ENCODE assay signal across 23 cellular contexts in the genomic region with DNA sequence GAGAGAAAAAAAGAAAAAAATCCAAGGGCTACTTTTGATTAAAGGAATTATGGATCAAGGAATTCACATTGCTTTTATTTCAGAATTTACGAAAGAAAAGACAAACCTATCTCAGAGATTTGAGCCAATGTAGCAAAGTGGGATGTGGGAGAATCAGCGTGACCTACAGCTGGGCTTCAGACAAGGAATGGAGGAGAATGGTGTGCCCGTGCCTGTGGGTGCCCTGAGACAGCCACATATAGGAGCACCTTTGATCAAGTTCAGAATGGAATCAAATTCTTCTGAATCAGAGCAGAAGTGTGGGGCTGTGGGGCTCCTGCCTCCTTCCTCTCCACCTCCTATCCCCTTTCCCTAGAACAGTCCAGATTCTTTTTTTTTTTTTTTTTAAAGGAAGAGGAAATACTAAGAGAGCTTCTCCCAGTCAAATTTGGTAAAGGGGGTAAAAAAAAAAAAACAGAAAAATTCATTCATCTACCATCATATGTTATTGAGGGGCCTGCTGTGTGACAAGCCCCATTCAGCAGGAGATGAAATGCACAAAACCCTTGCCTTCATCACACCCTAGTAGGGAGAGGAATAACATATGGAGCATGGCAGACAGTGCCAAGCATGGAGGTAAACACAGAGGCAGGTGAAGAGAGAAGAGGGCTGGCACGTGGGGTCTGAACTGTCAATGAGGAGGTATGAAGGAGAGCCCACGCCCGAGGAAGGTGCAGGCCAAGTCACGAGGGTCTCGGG. TPM values are rescaled to one million over a fixed set of nuclear protein-coding genes. Genes with fewer than 3 reads are reported as not detected.
"Had no signal": no experiment of that assay in that cellular context is flagged by ENCODE, and none has a peak within 500 bp of the region (broad histone marks: within the 10 kb centered on the region; RNA-seq: fewer than 3 reads in every experiment).

No MANE protein-coding gene starts in this region.

- H3K9me3 ChIP-seq: sigmoid colon, upper lobe of left lung had no signal

- H3K27ac ChIP-seq: hepatocyte, left ventricle myocardium inferior, sigmoid colon, upper lobe of left lung had no signal

- H3K4me2 ChIP-seq: hepatocyte, smooth muscle cell had no signal

- H2AFZ ChIP-seq: hepatocyte had no signal

- ATAC-seq: naive thymus-derived CD4-positive, alpha-beta T cell; WTC11 had no signal

- DNase-seq: activated naive CD4-positive, alpha-beta T cell; activated naive CD8-positive, alpha-beta T cell treated with anti-CD3 and anti-CD28 coated beads, Interleukin-2, amount 10 ng/mL, durations not matched to agents 7 days and 5 days; activated T-cell treated with anti-CD3 and anti-CD28 coated beads, Interleukin-2, amount 50 U/mL, for 1 hour; amygdala; effector CD8-positive, alpha-beta T cell; erythroblast; foreskin melanocyte; kidney glomerular epithelial cell; left ventricle myocardium inferior; naive thymus-derived CD4-positive, alpha-beta T cell; sigmoid colon; stimulated activated CD4-positive, alpha-beta T cell treated with anti-CD3 and anti-CD28 coated beads, Interleukin-2, amount 100 ng/mL, for 48 hours; stimulated activated CD8-positive, alpha-beta memory T cell treated with anti-CD3 and anti-CD28 coated beads, Interleukin-4, amount 100 ng/mL, for 48 hours; stimulated activated naive CD4-positive, alpha-beta T cell treated with Interleukin-2 at 50 U/mL for 16 hours; SW 1271; upper lobe of left lung had no signal

- H3K4me3 Mint-ChIP-seq: activated naive CD8-positive, alpha-beta T cell treated with anti-CD3 and anti-CD28 coated beads, Interleukin-2, amount 10 ng/mL, durations not matched to agents 7 days and 5 days; dendritic cell treated with granulocyte-macrophage colony-stimulating factor and Interleukin-4, amounts not matched to agents 40 ng/mL and 50 ng/mL, for 4 days; naive thymus-derived CD4-positive, alpha-beta T cell; neural crest cell; T-helper 2 cell treated with Interferon-gamma antibody and Interleukin-4, amounts not matched to agents 5 μg/mL and 100 μg/mL, for 36 hours; WTC11 had no signal

- H3K27ac Mint-ChIP-seq: activated naive CD8-positive, alpha-beta T cell treated with anti-CD3 and anti-CD28 coated beads, Interleukin-2, amount 10 ng/mL, durations not matched to agents 7 days and 5 days; dendritic cell treated with granulocyte-macrophage colony-stimulating factor and Interleukin-4, amounts not matched to agents 40 ng/mL and 50 ng/mL, for 4 days; naive thymus-derived CD4-positive, alpha-beta T cell; T-helper 2 cell treated with Interferon-gamma antibody and Interleukin-4, amounts not matched to agents 5 μg/mL and 100 μg/mL, for 36 hours; WTC11 had no signal

- H3K9me3 Mint-ChIP-seq: T-helper 2 cell treated with Interferon-gamma antibody and Interleukin-4, amounts not matched to agents 5 μg/mL and 100 μg/mL, for 36 hours had no signal

- H3K4me1 ChIP-seq: upper lobe of left lung had no signal

- H3K4me1 Mint-ChIP-seq: activated naive CD8-positive, alpha-beta T cell treated with anti-CD3 and anti-CD28 coated beads, Interleukin-2, amount 10 ng/mL, durations not matched to agents 7 days and 5 days; neural crest cell; WTC11 had no signal

- H3K27me3 ChIP-seq: hepatocyte, sigmoid colon, upper lobe of left lung had no signal

- H3K4me3 ChIP-seq: hepatocyte, left ventricle myocardium inferior, sigmoid colon, smooth muscle cell, upper lobe of left lung had no signal

- H3K27me3 Mint-ChIP-seq: activated naive CD8-positive, alpha-beta T cell treated with anti-CD3 and anti-CD28 coated beads, Interleukin-2, amount 10 ng/mL, durations not matched to agents 7 days and 5 days; dendritic cell treated with granulocyte-macrophage colony-stimulating factor and Interleukin-4, amounts not matched to agents 40 ng/mL and 50 ng/mL, for 4 days; naive thymus-derived CD4-positive, alpha-beta T cell had no signal

RNA-seq across cellular contexts. Expression of gene MUSTN1, which starts 25.0 kb away (rescaled TPM):
- total RNA-seq: bronchial epithelial cell had no signal
- polyA plus RNA-seq: naive thymus-derived CD4-positive, alpha-beta T cell had no signal
